In genomic region chr5:150642567-150642927, GRCh38 we compare ENCODE assay signal across 9 cellular contexts. TPM values are rescaled to one million over a fixed set of nuclear protein-coding genes. Genes with fewer than 3 reads are reported as not detected.
DNase-seq lines count a peak whose midpoint lies in the region; ATAC-seq and TF ChIP-seq lines count a peak whose summit lies in the region.
"Had no signal": no experiment of that assay in that cellular context is flagged by ENCODE, and none has a peak within 500 bp of the region (broad histone marks: within the 10 kb centered on the region; RNA-seq: fewer than 3 reads in every experiment).

No MANE protein-coding gene starts in this region.

- H3K79me2 ChIP-seq in GM23248 (ENCODE audit: insufficient read depth), result peaks cover 34% of the 10 kb centered on the region

- H3K36me3 ChIP-seq in GM23248 (ENCODE audit: low read depth) (no peaks in the 10 kb centered on the region), heart left ventricle (peaks cover 0 to 10% (median 0%) of the 10 kb centered on the region in 9 donors)

- H3K27ac ChIP-seq in GM23248 (peak overlapping the region; percentile 89), heart left ventricle (peak overlapping the region; percentile 75 to 100 (median 96))

- H3K9me3 ChIP-seq in GM23248 (ENCODE audit: low read depth), result no peaks in the 10 kb centered on the region
- H3K9me3 ChIP-seq in heart left ventricle, result no peaks in the 10 kb centered on the region

- in situ Hi-C loops in GM23248 (cut with MboI), result loop anchor here (10.0 kb wide), 1 partner anchor 178 kb away; no protein-coding TSS in a partner anchor

- no peaks in the 10 kb centered on the region for H3K9me2 ChIP-seq in GM23248 (ENCODE audit: insufficient read depth)

- no peaks in the 10 kb centered on the region for H3K9me3 Mint-ChIP-seq in immature natural killer cell
- H3K9me3 Mint-ChIP-seq: naive thymus-derived CD8-positive, alpha-beta T cell had no signal

- TF ChIP-seq CTCF in WI38 (IDR thresholded peaks at IDR 0.05; ENCODE audit: low read depth, low read length), result no peak
- TF ChIP-seq CTCF in heart left ventricle (IDR thresholded peaks at IDR 0.05), result no peak

- TF ChIP-seq POLR2A in heart left ventricle (IDR thresholded peaks at IDR 0.05), result peak in 1 of 2 donors; percentile 1

- peaks cover 1 to 5% (median 2%) of the 10 kb centered on the region in 3 donors for H3K27me3 Mint-ChIP-seq in immature natural killer cell (ENCODE audit: low read depth in 3 of 3)

- 5 to 9% methylated on average over 5 of the region's 5 CpGs for WGBS in GM23248 (ENCODE audit: low coverage in 1 of 2, low lambda C conversion rate in 2 of 2, missing lambda C conversion rate in 2 of 2), 2 experiments
- 10 to 18% (median 16%) methylated on average over 1 to 5 of the region's 5 CpGs for WGBS in heart left ventricle, 4 donors

- no peaks in the 10 kb centered on the region for H3K27me3 ChIP-seq in GM23248 (replicated peaks; ENCODE audit: insufficient read depth)
- H3K27me3 ChIP-seq in heart left ventricle, result no peaks in the 10 kb centered on the region

- ATAC-seq in heart left ventricle (peak; percentile 14 to 41 (median 30)), sciatic nerve (peak; percentile 62), GM18868 (IDR thresholded peaks at IDR 0.05; ENCODE audit: unreplicated experiment) (no peak)
- ATAC-seq in stimulated activated naive CD8-positive, alpha-beta T cell treated with anti-CD3 and anti-CD28 coated beads, Interleukin-15, Interleukin-2, amounts not matched to agents 100 U/mL and 50 U/mL, for 24 hours, result no peak
- ATAC-seq: naive thymus-derived CD8-positive, alpha-beta T cell had no signal

- H3F3A ChIP-seq in GM23248 (ENCODE audit: insufficient read depth), result peaks cover 34% of the 10 kb centered on the region

- no peaks in the 10 kb centered on the region for H3K4me1 Mint-ChIP-seq in immature natural killer cell
- H3K4me1 Mint-ChIP-seq: naive thymus-derived CD8-positive, alpha-beta T cell had no signal

- H3K4me1 ChIP-seq in GM23248 (ENCODE audit: insufficient read depth) (peaks cover 68% of the 10 kb centered on the region), heart left ventricle (peaks cover 43 to 100% (median 93%) of the 10 kb centered on the region in 12 donors)

- H4K20me1 ChIP-seq in GM23248 (ENCODE audit: insufficient read depth), result no peaks in the 10 kb centered on the region

- H3K4me2 ChIP-seq in GM23248 (ENCODE audit: unreplicated experiment), result peak overlapping the region; percentile 71

- no peak overlapping the region for H3K27ac Mint-ChIP-seq in immature natural killer cell
- H3K27ac Mint-ChIP-seq: naive thymus-derived CD8-positive, alpha-beta T cell had no signal

- H3K4me3 ChIP-seq in GM23248 (peak overlapping the region; percentile 47), WI38 (ENCODE audit: low read depth, low read length) (peak overlapping the region; percentile 66), heart left ventricle (peak overlapping the region in 10 of 12 donors; percentile 9 to 70 (median 52))

- no peak overlapping the region for H2AFZ ChIP-seq in GM23248

- intact Hi-C loops in heart left ventricle (cut with DNase I) (loop anchor here in 2 of 10 donors (2.0 to 5.0 kb wide), 2 partner anchors 16 to 40 kb away; no protein-coding TSS in a partner anchor), sciatic nerve (cut with DNase I) (loop anchor here (5.0 kb wide), 1 partner anchor 80 kb away; no protein-coding TSS in a partner anchor)

- peak overlapping the region; percentile 66 for H3K9ac ChIP-seq in GM23248

- H3K4me3 Mint-ChIP-seq in immature natural killer cell, result no peak overlapping the region
- H3K4me3 Mint-ChIP-seq: naive thymus-derived CD8-positive, alpha-beta T cell had no signal

- DNase-seq in GM23248 (peak; percentile 96), heart left ventricle (peak; percentile 83 to 89 (median 86)), sciatic nerve (ENCODE audit: low spot score) (peak; percentile 86), immature natural killer cell (no peak), OCI-M2 (lab: John Stamatoyannopoulos, UW; ENCODE audit: unreplicated experiment) (no peak)
- no peak for DNase-seq in stimulated activated naive CD8-positive, alpha-beta T cell treated with anti-CD3 and anti-CD28 coated beads, Interleukin-15, Interleukin-2, amounts not matched to agents 100 U/mL and 50 U/mL, for 24 hours

- no peaks in the 10 kb centered on the region for H3K36me3 Mint-ChIP-seq in immature natural killer cell
- H3K36me3 Mint-ChIP-seq: naive thymus-derived CD8-positive, alpha-beta T cell had no signal

RNA-seq across cellular contexts. Expression of gene SYNPO, which starts 2.1 kb away (rescaled TPM):
- 6.1 and 7.7 TPM in 2 replicates for total RNA-seq in GM23248 (2014; rRNA removed; shearing (Covaris generic))
- polyA plus RNA-seq in GM23248 (2016; fragmentation: Nextera tagmentation; extraction: Ambion mirVana) (5.6 and 6.3 TPM in 2 replicates), heart left ventricle (100 to 1,000 TPM; 304 to 791 TPM), immature natural killer cell (not detected)
- total RNA-seq in heart left ventricle (100 to 1,000 TPM; 444 to 782 (median 590) TPM), sciatic nerve (179 TPM)
- polyA plus RNA-seq: naive thymus-derived CD8-positive, alpha-beta T cell had no signal

RNA-seq across cellular contexts. Expression of gene MYOZ3, which starts 18.5 kb away (rescaled TPM):
- 0.13 and 0.32 TPM in 2 replicates for total RNA-seq in GM23248 (2014; rRNA removed; shearing (Covaris generic))
- 0.18 and 0.71 TPM in 2 replicates for polyA plus RNA-seq in GM23248 (2016; fragmentation: Nextera tagmentation; extraction: Ambion mirVana)
- total RNA-seq in heart left ventricle, result 10 to 100 TPM in 1 of 9 donors, 1 to 10 TPM in 8; 1.8 to 10.2 (median 5.1) TPM
- 1 to 10 TPM; 1.2 to 4.6 TPM for polyA plus RNA-seq in heart left ventricle
- total RNA-seq in sciatic nerve, result 17.9 TPM
- polyA plus RNA-seq in immature natural killer cell, result not detected
- total RNA-seq: naive thymus-derived CD8-positive, alpha-beta T cell had no signal

RNA-seq across cellular contexts. Expression of gene RBM22, which starts 58.3 kb away (rescaled TPM):
- total RNA-seq in GM23248 (2014; rRNA removed; shearing (Covaris generic)), result 24.6 and 25.8 TPM in 2 replicates
- polyA plus RNA-seq in GM23248 (2016; fragmentation: Nextera tagmentation; extraction: Ambion mirVana) (35.5 and 36.7 TPM in 2 replicates), heart left ventricle (10 to 100 TPM; 19.2 to 24.6 TPM), immature natural killer cell (10 to 100 TPM; 52.9 to 73.3 (median 62.9) TPM)
- total RNA-seq in heart left ventricle (10 to 100 TPM; 23.5 to 42.3 (median 28.0) TPM), sciatic nerve (49.0 TPM)

Comparison
In these comparisons a context has a peak if more than half of its experiments do, and no peak if none do; other contexts are left out.
1. DNase-seq: peak in GM23248 (single experiment), heart left ventricle (5 of 5) and sciatic nerve (single experiment); none in immature natural killer cell (0 of 3), OCI-M2 (single experiment) and stimulated activated naive CD8-positive, alpha-beta T cell treated with anti-CD3 and anti-CD28 coated beads, Interleukin-15, Interleukin-2, amounts not matched to agents 100 U/mL and 50 U/mL, for 24 hours (single experiment).
2. ATAC-seq: peak in heart left ventricle (4 of 4) and sciatic nerve (single experiment); none in GM18868 (single experiment) and stimulated activated naive CD8-positive, alpha-beta T cell treated with anti-CD3 and anti-CD28 coated beads, Interleukin-15, Interleukin-2, amounts not matched to agents 100 U/mL and 50 U/mL, for 24 hours (single experiment).
3. RNA of gene SYNPO, which starts 2.1 kb away (total RNA-seq): 444 to 782 TPM in heart left ventricle and 179 TPM in sciatic nerve (single experiment); 6.1 to 7.7 TPM in GM23248; every median in the first group is over 10 times any median in the second.
4. Peak in every context shown above with its lines, with median percentiles within 50 percentile points of each other: H3K4me3 ChIP-seq.